ENCODE assay signal across 8 cellular contexts in genomic region chr2:10304458-10305253, GRCh38. TPM values are rescaled to one million over a fixed set of nuclear protein-coding genes. Genes with fewer than 3 reads are reported as not detected.
A peak's percentile ranks its signal among the peaks of the same experiment; 100 is the strongest.
DNase-seq lines count a peak whose midpoint lies in the region; ATAC-seq and TF ChIP-seq lines count a peak whose summit lies in the region.

No MANE protein-coding gene starts in this region.

- H3K36me3 Mint-ChIP-seq in T-helper 17 cell (ENCODE audit: low read depth): no peaks in the 10 kb centered on the region

- ATAC-seq in T-helper 17 cell (no peak), HG03469 (IDR thresholded peaks at IDR 0.05; ENCODE audit: unreplicated experiment) (no peak)

- no peaks in the 10 kb centered on the region for H3K36me3 ChIP-seq in prostate gland

- 59% methylated on average over 28 of the region's 28 CpGs for WGBS in prostate gland

- peaks cover 3% of the 10 kb centered on the region for H3K4me1 ChIP-seq in prostate gland (replicated peaks)

- peak overlapping the region; percentile 51; the same call in 1 of the 2 replicates for H3K4me3 ChIP-seq in GM12864 (ENCODE audit: low read depth, low read length)
- H3K4me3 ChIP-seq in fibroblast of villous mesenchyme (ENCODE audit: low read depth, low read length): peak overlapping the region; percentile 78
- H3K4me3 ChIP-seq in prostate gland: peak overlapping the region; percentile 81 to 85

- no peaks in the 10 kb centered on the region for H3K27me3 Mint-ChIP-seq in T-helper 17 cell

- peak overlapping the region; percentile 97 for H3K4me3 Mint-ChIP-seq in T-helper 17 cell

- peak overlapping the region in 1 of 2 donors; percentile 39 for H3K27ac ChIP-seq in prostate gland

- DNase-seq in GM12864 (ENCODE audit: low read depth) (no peak), T-helper 17 cell (no peak), fibroblast of villous mesenchyme (ENCODE audit: low read depth) (peak; percentile 25), prostate gland (ENCODE audit: low spot score) (no peak), NCI-H146 (lab: John Stamatoyannopoulos, UW) (no peak), AML-193 (lab: John Stamatoyannopoulos, UW) (no peak), putamen (ENCODE audit: low spot score) (no peak)

- no peaks in the 10 kb centered on the region for H3K9me3 ChIP-seq in T-helper 17 cell (ENCODE audit: control insufficient read depth, low read length, poor library complexity, severe bottlenecking)
- no peaks in the 10 kb centered on the region for H3K9me3 ChIP-seq in prostate gland

- H3K27ac Mint-ChIP-seq in T-helper 17 cell: peak overlapping the region; percentile 90

- no peak for TF ChIP-seq POLR2A in prostate gland (IDR thresholded peaks at IDR 0.05)

- no peaks in the 10 kb centered on the region for H3K27me3 ChIP-seq in prostate gland (replicated peaks; ENCODE audit: insufficient read depth)

- intact Hi-C loops in prostate gland (cut with DNase I): loop anchor here (5.0 kb wide), 2 partner anchors 103 to 182 kb away; partner anchors contain the start of gene RRM2

- TF ChIP-seq CTCF in GM12864 (IDR thresholded peaks at IDR 0.05; ENCODE audit: low read depth, low read length, missing control alignments) (no peak), fibroblast of villous mesenchyme (IDR thresholded peaks at IDR 0.05; ENCODE audit: insufficient read depth, low read depth, low read length) (no peak), prostate gland (IDR thresholded peaks at IDR 0.05) (no peak)

- peaks cover 43% of the 10 kb centered on the region for H3K4me1 Mint-ChIP-seq in T-helper 17 cell

RNA-seq across cellular contexts. Expression of gene HPCAL1, which starts 2.0 kb away (rescaled TPM):
- total RNA-seq in T-helper 17 cell: 10 to 100 TPM; 44.2 TPM
- total RNA-seq in fibroblast of villous mesenchyme: 51.5 and 60.0 TPM in 2 replicates
- total RNA-seq in prostate gland: 100 to 1,000 TPM in 1 of 2 donors, 10 to 100 TPM in 1; 22.5 to 203 TPM
